ENCODE assay signal across 1 cellular context in genomic region chr5:134845852-134846640, GRCh38.
TF ChIP-seq lines count a peak whose summit lies in the region.

C5orf24 (plus strand) TSS chr5:134845968; CDS start chr5:134854901, 8,933 bp downstream.

TF ChIP-seq in K562, 482 proteins besides CTCF, POLR2A, EP300 and RAD21 (continued from another document and continues in another):
- TF ChIP-seq AFF4 (CRISPR knock-in tag; IDR thresholded peaks at IDR 0.05): peak; percentile 88; the same call in 1 of the 2 replicates
- TF ChIP-seq CHD1 (IDR thresholded peaks at IDR 0.05; ENCODE audit: low read length): peak; percentile 85
- TF ChIP-seq PRMT5 (CRISPR knock-in tag; IDR thresholded peaks at IDR 0.05): no peak
- TF ChIP-seq BACH1 (tag; IDR thresholded peaks at IDR 0.05): no peak
- no peak for TF ChIP-seq ZNF146 (CRISPR knock-in tag; IDR thresholded peaks at IDR 0.05; ENCODE audit: unreplicated experiment)
- TF ChIP-seq NFE2L1 (tag; IDR thresholded peaks at IDR 0.05; ENCODE audit: borderline replicate concordance, low read depth): no peak
- no peak for TF ChIP-seq HOXB6 (CRISPR knock-in tag; IDR thresholded peaks at IDR 0.05; ENCODE audit: borderline replicate concordance)
- no peak for TF ChIP-seq SMARCC2 (IDR thresholded peaks at IDR 0.05; ENCODE audit: low read depth)
- TF ChIP-seq CBFA2T3 (IDR thresholded peaks at IDR 0.05): no peak
- TF ChIP-seq GMEB1 (CRISPR knock-in tag; IDR thresholded peaks at IDR 0.05): peak; percentile 98
- TF ChIP-seq CREB5 (CRISPR knock-in tag; IDR thresholded peaks at IDR 0.05): no peak
- TF ChIP-seq ZNF707 (CRISPR knock-in tag; conservative IDR thresholded peaks at IDR 0.05): no peak
- no peak for TF ChIP-seq ZNF41 (CRISPR knock-in tag; conservative IDR thresholded peaks at IDR 0.05)
- peak; percentile 85 for TF ChIP-seq ZNF644 (tag; IDR thresholded peaks at IDR 0.05; ENCODE audit: low read depth)
- TF ChIP-seq ZNF140 (CRISPR knock-in tag; IDR thresholded peaks at IDR 0.05): no peak
- no peak for TF ChIP-seq CREBBP (IDR thresholded peaks at IDR 0.05; ENCODE audit: low read depth, low read length)
- TF ChIP-seq RFX7 (CRISPR knock-in tag; IDR thresholded peaks at IDR 0.05): 0 out of 2 replicates have a peak, but pooled peaks have one; percentile 9
- no peak for TF ChIP-seq DIDO1 (tag; IDR thresholded peaks at IDR 0.05; ENCODE audit: low read depth)
- TF ChIP-seq JUND (IDR thresholded peaks at IDR 0.05; ENCODE audit: borderline replicate concordance, low read depth, low read length): peak; percentile 34
- no peak; the same call in 2 of the 3 replicates for TF ChIP-seq JUND (tag; IDR thresholded peaks at IDR 0.05; ENCODE audit: borderline replicate concordance, low read depth, low read length)
- 0 out of 2 replicates have a peak, but pooled peaks have one; percentile 32 for TF ChIP-seq ZNF12 (CRISPR knock-in tag; IDR thresholded peaks at IDR 0.05)
- no peak for TF ChIP-seq EWSR1 (IDR thresholded peaks at IDR 0.05; ENCODE audit: borderline replicate concordance, low read depth, partially characterized antibody)
- peak; percentile 65; the same call in 1 of the 2 replicates for TF ChIP-seq ZBTB33 (CRISPR knock-in tag; IDR thresholded peaks at IDR 0.05)
- no peak for TF ChIP-seq ZNF740 (CRISPR knock-in tag; IDR thresholded peaks at IDR 0.05)
- no peak for TF ChIP-seq ZNF740 (tag; IDR thresholded peaks at IDR 0.05)
- peak; percentile 85; the same call in 1 of the 2 replicates for TF ChIP-seq MTA3 (IDR thresholded peaks at IDR 0.05; ENCODE audit: borderline replicate concordance)
- TF ChIP-seq ZKSCAN1 (IDR thresholded peaks at IDR 0.05; ENCODE audit: low read depth, low read length): peak; percentile 42; the same call in 1 of the 2 replicates
- TF ChIP-seq GTF2F1 (IDR thresholded peaks at IDR 0.05; ENCODE audit: low read depth, low read length): no peak
- no peak for TF ChIP-seq NCOA1 (IDR thresholded peaks at IDR 0.05; ENCODE audit: low read depth)
- no peak for TF ChIP-seq ZNF584 (CRISPR knock-in tag; IDR thresholded peaks at IDR 0.05; ENCODE audit: low read depth)
- TF ChIP-seq ZNF518B (CRISPR knock-in tag; IDR thresholded peaks at IDR 0.05): no peak
- TF ChIP-seq MYNN (IDR thresholded peaks at IDR 0.05): no peak; the same call in 1 of the 2 replicates
- TF ChIP-seq MYNN (CRISPR knock-in tag; IDR thresholded peaks at IDR 0.05): no peak
- TF ChIP-seq ZNF311 (CRISPR knock-in tag; IDR thresholded peaks at IDR 0.05): no peak
- peak; percentile 71 for TF ChIP-seq CGGBP1 (CRISPR knock-in tag; IDR thresholded peaks at IDR 0.05)
- TF ChIP-seq MEF2A (IDR thresholded peaks at IDR 0.05; ENCODE audit: control insufficient read depth, low read depth, low read length): no peak
- no peak for TF ChIP-seq POLR3A (IDR thresholded peaks at IDR 0.05; ENCODE audit: borderline replicate concordance, extremely low read depth, insufficient read depth, insufficient read length)
- TF ChIP-seq TAL1 (IDR thresholded peaks at IDR 0.05): no peak
- TF ChIP-seq E2F5 (CRISPR knock-in tag; IDR thresholded peaks at IDR 0.05): peak; percentile 90; the same call in 1 of the 2 replicates
- TF ChIP-seq ZNF408 (CRISPR knock-in tag; IDR thresholded peaks at IDR 0.05; ENCODE audit: low read depth): no peak
- TF ChIP-seq TCF15 (CRISPR knock-in tag; IDR thresholded peaks at IDR 0.05): no peak
- TF ChIP-seq MTA1 (IDR thresholded peaks at IDR 0.05; ENCODE audit: borderline replicate concordance): no peak
- peak; percentile 83; the same call in 1 of the 2 replicates for TF ChIP-seq TGIF2 (CRISPR knock-in tag; IDR thresholded peaks at IDR 0.05)
- TF ChIP-seq CCAR2 (IDR thresholded peaks at IDR 0.05; ENCODE audit: low read depth, low read length): no peak
- TF ChIP-seq HCFC1 (IDR thresholded peaks at IDR 0.05; ENCODE audit: low read depth, low read length): peak; percentile 65
- TF ChIP-seq PTBP1 (IDR thresholded peaks at IDR 0.05; ENCODE audit: low read depth, low read length): no peak
- TF ChIP-seq IFI16 (CRISPR knock-in tag; IDR thresholded peaks at IDR 0.05): no peak
- no peak for TF ChIP-seq BCL6 (CRISPR knock-in tag; IDR thresholded peaks at IDR 0.05)
- no peak for TF ChIP-seq RFX1 (IDR thresholded peaks at IDR 0.05)
- TF ChIP-seq RNF219 (CRISPR knock-in tag; IDR thresholded peaks at IDR 0.05): no peak
